34 cellular contexts compared by ENCODE assay signal in the genomic region with DNA sequence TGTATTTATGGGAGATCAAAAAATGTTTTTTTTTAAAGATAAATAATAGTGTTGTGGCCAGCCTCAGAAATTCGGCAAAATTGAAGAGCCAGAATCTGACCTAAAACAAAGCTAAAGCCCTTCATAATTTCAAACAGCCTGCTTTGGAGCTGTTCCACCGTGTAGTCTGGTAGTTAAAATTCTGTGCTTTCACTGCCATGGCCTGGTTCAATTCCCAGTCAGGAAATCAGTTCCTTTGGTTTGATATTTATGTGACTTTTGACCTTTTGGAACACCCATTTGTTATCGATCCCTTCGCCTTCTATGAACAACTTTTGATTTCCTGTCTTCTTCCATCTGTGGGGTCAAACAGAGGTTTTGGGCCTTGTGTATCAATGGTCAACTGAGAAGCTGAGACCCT.
"Had no signal": no experiment of that assay in that cellular context is flagged by ENCODE, and none has a peak within 500 bp of the region (broad histone marks: within the 10 kb centered on the region; RNA-seq: fewer than 3 reads in every experiment).

No MANE protein-coding gene starts in this region.

- H3K36me3 ChIP-seq: MG63 had no signal

- H3K4me2 ChIP-seq: KMS-11 had no signal

- H3K27me3 ChIP-seq: MG63 had no signal

- H3K9ac ChIP-seq: KMS-11 had no signal

- H3K27ac ChIP-seq: KMS-11 had no signal

- H3K4me3 ChIP-seq: MG63 had no signal

- H3K9me3 ChIP-seq: MG63 had no signal

- DNase-seq: Karpas-422, Kasumi-1, MG63, MM.1S, MV-4-11, NCI-H1048, NCI-H1092, NCI-H1092 treated with DMSO at 0.1 percent for 48 hours, NCI-H1105, NCI-H1105 treated with DMSO at 0.1 percent for 48 hours, NCI-H1417, NCI-H1417 treated with DMSO at 0.1 percent for 48 hours, NCI-H1436, NCI-H1436 treated with DMSO at 0.1 percent for 48 hours, NCI-H146, NCI-H1694, NCI-H1694 treated with DMSO at 0.1 percent for 48 hours, NCI-H187, NCI-H187 treated with DMSO at 0.1 percent for 48 hours, NCI-H1930, NCI-H2029, NCI-H2029 treated with DMSO at 0.1 percent for 48 hours, NCI-H2081, NCI-H2081 treated with DMSO at 0.1 percent for 48 hours, NCI-H2107, NCI-H2171, NCI-H2171 treated with DMSO at 0.1 percent for 48 hours, NCI-H2227 treated with DMSO at 0.1 percent for 48 hours, NCI-H226, NCI-H345, NCI-H446, NCI-H446 treated with DMSO at 0.1 percent for 48 hours, NCI-H510A had no signal
